Comparison of ENCODE assay signal across 22 cellular contexts in the genomic region with DNA sequence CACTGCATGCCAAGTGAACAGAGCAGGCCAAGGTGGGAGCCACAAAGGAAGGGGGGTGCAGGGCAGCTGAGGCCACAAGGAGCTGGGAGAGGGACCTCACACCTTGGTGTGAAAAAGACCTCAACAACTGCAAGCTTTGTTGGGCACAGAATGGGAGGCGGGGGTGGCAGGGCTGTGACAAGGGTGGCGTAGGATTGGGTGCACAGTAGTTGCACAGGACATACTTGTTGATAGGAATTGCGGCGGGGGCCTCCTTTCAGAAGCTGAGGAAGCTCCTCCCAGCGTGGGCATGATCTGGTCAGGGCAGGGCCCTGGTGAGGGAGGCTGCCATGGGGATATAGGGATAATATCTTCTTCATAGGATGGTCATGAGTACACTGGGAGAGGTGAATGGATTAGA. TPM values are rescaled to one million over a fixed set of nuclear protein-coding genes. Genes with fewer than 3 reads are reported as not detected.
A peak's percentile ranks its signal among the peaks of the same experiment; 100 is the strongest.
DNase-seq lines count a peak whose midpoint lies in the region; TF ChIP-seq lines count a peak whose summit lies in the region.
"Had no signal": no experiment of that assay in that cellular context is flagged by ENCODE, and none has a peak within 500 bp of the region (broad histone marks: within the 10 kb centered on the region; RNA-seq: fewer than 3 reads in every experiment).

No MANE protein-coding gene starts in this region.

- H3K9me3 Mint-ChIP-seq in nephron progenitor cell = no peaks in the 10 kb centered on the region
- H3K9me3 Mint-ChIP-seq: H9 had no signal

- peak overlapping the region; percentile 23 for H3K27ac Mint-ChIP-seq in nephron progenitor cell
- H3K27ac Mint-ChIP-seq: CD4-positive, alpha-beta memory T cell had no signal

- no peak for TF ChIP-seq CTCF in coronary artery (IDR thresholded peaks at IDR 0.05)
- no peak for TF ChIP-seq CTCF in nephron progenitor cell (IDR thresholded peaks at IDR 0.05)
- TF ChIP-seq CTCF in colonic mucosa (IDR thresholded peaks at IDR 0.05) = no peak

- H3K27ac ChIP-seq in coronary artery (no peak overlapping the region), Karpas-422 (ENCODE audit: low read length) (no peak overlapping the region), colonic mucosa (no peak overlapping the region)
- H3K27ac ChIP-seq: GM23248, PC-9 had no signal

- peaks cover 29% of the 10 kb centered on the region for H3K27me3 Mint-ChIP-seq in nephron progenitor cell (ENCODE audit: low read depth, poor library complexity)

- H3K79me2 ChIP-seq in Karpas-422 (ENCODE audit: low read length) = no peaks in the 10 kb centered on the region

- DNase-seq in activated effector memory CD4-positive, alpha-beta T cell treated with anti-CD3 and anti-CD28 coated beads, Interleukin-2, amount 50 U/mL, for 16 hours = peak; percentile 52
- no peak for DNase-seq in activated effector memory CD4-positive, alpha-beta T cell treated with Interleukin-2 at 50 U/mL for 16 hours
- DNase-seq in coronary artery (ENCODE audit: low spot score) (peak; percentile 47), nephron progenitor cell (no peak), Karpas-422 (no peak), colonic mucosa (no peak), A172 (ENCODE audit: low spot score) (no peak)
- DNase-seq: C1 segment of cervical spinal cord; CD4-positive, alpha-beta memory T cell; COR-L47; DMS53; GM23248; KBM-7; MG63; NCI-H1105 treated with DMSO at 0.1 percent for 48 hours; NCI-H1930; NCI-H446 treated with DMSO at 0.1 percent for 48 hours; NCI-H526 treated with DMSO at 0.1 percent for 48 hours; PC-9; RPMI8226; SHP77 had no signal

- intact Hi-C loops in colonic mucosa (cut with DNase I) = loop anchor here (10.0 kb wide), 1 partner anchor 117 kb away; no protein-coding TSS in a partner anchor

- no peaks in the 10 kb centered on the region for H3K27me3 ChIP-seq in Karpas-422 (ENCODE audit: low read length)
- peaks cover 29% of the 10 kb centered on the region for H3K27me3 ChIP-seq in colonic mucosa
- H3K27me3 ChIP-seq: MG63 had no signal

- no peaks in the 10 kb centered on the region for H4K20me1 ChIP-seq in Karpas-422 (ENCODE audit: insufficient read depth, low read depth, low read length)

- H3K4me1 Mint-ChIP-seq in nephron progenitor cell = peaks cover 59% of the 10 kb centered on the region

- peaks cover 3% of the 10 kb centered on the region; the same call in 1 of the 2 replicates for H3K4me1 ChIP-seq in Karpas-422 (ENCODE audit: low read length)
- H3K4me1 ChIP-seq in colonic mucosa = no peaks in the 10 kb centered on the region

- H3K4me2 ChIP-seq in Karpas-422 (ENCODE audit: low read depth, low read length, poor library complexity, severe bottlenecking) = no peak overlapping the region
- H3K4me2 ChIP-seq: PC-9 had no signal

- H3K4me3 ChIP-seq in coronary artery (no peak overlapping the region), Karpas-422 (ENCODE audit: low read length) (no peak overlapping the region), colonic mucosa (no peak overlapping the region)
- H3K4me3 ChIP-seq: GM23248, MG63, PC-9 had no signal

- H2AFZ ChIP-seq in Karpas-422 (ENCODE audit: low read length) = no peak overlapping the region
- H2AFZ ChIP-seq: GM23248, PC-9 had no signal

- no peaks in the 10 kb centered on the region for H3K9me3 ChIP-seq in Karpas-422 (ENCODE audit: low read length)
- H3K9me3 ChIP-seq in colonic mucosa = no peaks in the 10 kb centered on the region
- H3K9me3 ChIP-seq: MG63 had no signal

- H3K36me3 ChIP-seq in Karpas-422 (ENCODE audit: insufficient read depth, low read length) (no peaks in the 10 kb centered on the region), colonic mucosa (no peaks in the 10 kb centered on the region)
- H3K36me3 ChIP-seq: MG63 had no signal

- H3K4me3 Mint-ChIP-seq in nephron progenitor cell = no peak overlapping the region
- H3K4me3 Mint-ChIP-seq: H9 had no signal

- H3K36me3 Mint-ChIP-seq in nephron progenitor cell (ENCODE audit: low read depth) = no peaks in the 10 kb centered on the region
- H3K36me3 Mint-ChIP-seq: CD4-positive, alpha-beta memory T cell had no signal

- H3K9me2 ChIP-seq in Karpas-422 (replicated peaks; ENCODE audit: insufficient read depth, low read length) = no peaks in the 10 kb centered on the region

- H3K9ac ChIP-seq in Karpas-422 (ENCODE audit: low read length) = no peak overlapping the region
- no peak overlapping the region for H3K9ac ChIP-seq in colonic mucosa (ENCODE audit: low read depth in 2 of 2, low read length in 2 of 2)
- H3K9ac ChIP-seq: GM23248 had no signal

RNA-seq across cellular contexts. Expression of a gene that starts 25.8 kb away (rescaled TPM):
- 8.5 and 18.8 TPM in 2 replicates for total RNA-seq in Karpas-422 (2014; rRNA removed; shearing (Covaris generic); ENCODE audit: low replicate concordance)
- total RNA-seq in colonic mucosa = 10 to 100 TPM; 23.3 to 33.9 TPM
- 11.6 and 18.4 TPM in 2 replicates for total RNA-seq in A172 (2014; rRNA removed; shearing (Covaris generic))

RNA-seq across cellular contexts. Expression of a gene that starts 25.9 kb away (rescaled TPM):
- 12.8 and 15.7 TPM in 2 replicates for total RNA-seq in Karpas-422 (2014; rRNA removed; shearing (Covaris generic); ENCODE audit: low replicate concordance)
- total RNA-seq in colonic mucosa = 10 to 100 TPM; 19.2 to 19.4 TPM
- 83.0 and 92.8 TPM in 2 replicates for total RNA-seq in A172 (2014; rRNA removed; shearing (Covaris generic))

Comparison
In these comparisons a context has a peak if more than half of its experiments do, and no peak if none do; other contexts are left out.
1. DNase-seq: peak in activated effector memory CD4-positive, alpha-beta T cell treated with anti-CD3 and anti-CD28 coated beads, Interleukin-2, amount 50 U/mL, for 16 hours (single experiment) and coronary artery (single experiment); none in activated effector memory CD4-positive, alpha-beta T cell treated with Interleukin-2 at 50 U/mL for 16 hours (single experiment), nephron progenitor cell (single experiment), Karpas-422 (single experiment), colonic mucosa (single experiment) and A172 (single experiment).